1 cellular context compared by ENCODE assay signal in the genomic region with DNA sequence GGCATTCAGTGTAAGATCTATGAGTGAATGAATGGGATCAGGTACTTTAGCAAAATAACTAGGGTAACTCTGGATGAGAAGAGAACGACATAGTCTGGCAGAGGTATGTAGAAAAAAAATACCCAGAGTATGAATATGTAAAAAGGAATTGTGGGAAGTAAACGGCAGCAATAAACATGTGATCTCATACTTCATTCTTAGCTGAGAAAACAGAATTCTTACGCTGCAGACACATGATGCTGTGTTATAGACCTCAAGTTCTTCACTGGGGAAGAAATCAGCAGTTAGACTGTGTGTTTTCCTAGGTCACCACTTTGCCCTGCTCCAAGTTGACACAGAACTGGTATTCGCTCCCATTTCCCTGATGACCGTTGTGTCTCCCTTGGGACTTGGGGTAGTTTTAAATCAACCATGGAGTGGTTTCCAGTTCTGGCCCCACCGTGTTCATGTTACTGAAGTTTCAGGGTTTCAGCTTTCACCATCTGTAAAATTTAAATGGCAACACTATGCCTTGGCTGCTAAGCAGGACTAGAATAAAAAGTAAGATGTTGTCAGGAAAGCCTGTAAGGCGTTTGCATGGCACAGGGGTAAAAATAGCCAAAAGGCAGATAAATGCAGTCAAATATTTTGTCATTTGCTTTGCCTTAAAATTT.
TF ChIP-seq lines count a peak whose summit lies in the region.

No MANE protein-coding gene starts in this region.

TF ChIP-seq in K562, 482 proteins besides CTCF, POLR2A, EP300 and RAD21:
- TF ChIP-seq, protein P1, sequence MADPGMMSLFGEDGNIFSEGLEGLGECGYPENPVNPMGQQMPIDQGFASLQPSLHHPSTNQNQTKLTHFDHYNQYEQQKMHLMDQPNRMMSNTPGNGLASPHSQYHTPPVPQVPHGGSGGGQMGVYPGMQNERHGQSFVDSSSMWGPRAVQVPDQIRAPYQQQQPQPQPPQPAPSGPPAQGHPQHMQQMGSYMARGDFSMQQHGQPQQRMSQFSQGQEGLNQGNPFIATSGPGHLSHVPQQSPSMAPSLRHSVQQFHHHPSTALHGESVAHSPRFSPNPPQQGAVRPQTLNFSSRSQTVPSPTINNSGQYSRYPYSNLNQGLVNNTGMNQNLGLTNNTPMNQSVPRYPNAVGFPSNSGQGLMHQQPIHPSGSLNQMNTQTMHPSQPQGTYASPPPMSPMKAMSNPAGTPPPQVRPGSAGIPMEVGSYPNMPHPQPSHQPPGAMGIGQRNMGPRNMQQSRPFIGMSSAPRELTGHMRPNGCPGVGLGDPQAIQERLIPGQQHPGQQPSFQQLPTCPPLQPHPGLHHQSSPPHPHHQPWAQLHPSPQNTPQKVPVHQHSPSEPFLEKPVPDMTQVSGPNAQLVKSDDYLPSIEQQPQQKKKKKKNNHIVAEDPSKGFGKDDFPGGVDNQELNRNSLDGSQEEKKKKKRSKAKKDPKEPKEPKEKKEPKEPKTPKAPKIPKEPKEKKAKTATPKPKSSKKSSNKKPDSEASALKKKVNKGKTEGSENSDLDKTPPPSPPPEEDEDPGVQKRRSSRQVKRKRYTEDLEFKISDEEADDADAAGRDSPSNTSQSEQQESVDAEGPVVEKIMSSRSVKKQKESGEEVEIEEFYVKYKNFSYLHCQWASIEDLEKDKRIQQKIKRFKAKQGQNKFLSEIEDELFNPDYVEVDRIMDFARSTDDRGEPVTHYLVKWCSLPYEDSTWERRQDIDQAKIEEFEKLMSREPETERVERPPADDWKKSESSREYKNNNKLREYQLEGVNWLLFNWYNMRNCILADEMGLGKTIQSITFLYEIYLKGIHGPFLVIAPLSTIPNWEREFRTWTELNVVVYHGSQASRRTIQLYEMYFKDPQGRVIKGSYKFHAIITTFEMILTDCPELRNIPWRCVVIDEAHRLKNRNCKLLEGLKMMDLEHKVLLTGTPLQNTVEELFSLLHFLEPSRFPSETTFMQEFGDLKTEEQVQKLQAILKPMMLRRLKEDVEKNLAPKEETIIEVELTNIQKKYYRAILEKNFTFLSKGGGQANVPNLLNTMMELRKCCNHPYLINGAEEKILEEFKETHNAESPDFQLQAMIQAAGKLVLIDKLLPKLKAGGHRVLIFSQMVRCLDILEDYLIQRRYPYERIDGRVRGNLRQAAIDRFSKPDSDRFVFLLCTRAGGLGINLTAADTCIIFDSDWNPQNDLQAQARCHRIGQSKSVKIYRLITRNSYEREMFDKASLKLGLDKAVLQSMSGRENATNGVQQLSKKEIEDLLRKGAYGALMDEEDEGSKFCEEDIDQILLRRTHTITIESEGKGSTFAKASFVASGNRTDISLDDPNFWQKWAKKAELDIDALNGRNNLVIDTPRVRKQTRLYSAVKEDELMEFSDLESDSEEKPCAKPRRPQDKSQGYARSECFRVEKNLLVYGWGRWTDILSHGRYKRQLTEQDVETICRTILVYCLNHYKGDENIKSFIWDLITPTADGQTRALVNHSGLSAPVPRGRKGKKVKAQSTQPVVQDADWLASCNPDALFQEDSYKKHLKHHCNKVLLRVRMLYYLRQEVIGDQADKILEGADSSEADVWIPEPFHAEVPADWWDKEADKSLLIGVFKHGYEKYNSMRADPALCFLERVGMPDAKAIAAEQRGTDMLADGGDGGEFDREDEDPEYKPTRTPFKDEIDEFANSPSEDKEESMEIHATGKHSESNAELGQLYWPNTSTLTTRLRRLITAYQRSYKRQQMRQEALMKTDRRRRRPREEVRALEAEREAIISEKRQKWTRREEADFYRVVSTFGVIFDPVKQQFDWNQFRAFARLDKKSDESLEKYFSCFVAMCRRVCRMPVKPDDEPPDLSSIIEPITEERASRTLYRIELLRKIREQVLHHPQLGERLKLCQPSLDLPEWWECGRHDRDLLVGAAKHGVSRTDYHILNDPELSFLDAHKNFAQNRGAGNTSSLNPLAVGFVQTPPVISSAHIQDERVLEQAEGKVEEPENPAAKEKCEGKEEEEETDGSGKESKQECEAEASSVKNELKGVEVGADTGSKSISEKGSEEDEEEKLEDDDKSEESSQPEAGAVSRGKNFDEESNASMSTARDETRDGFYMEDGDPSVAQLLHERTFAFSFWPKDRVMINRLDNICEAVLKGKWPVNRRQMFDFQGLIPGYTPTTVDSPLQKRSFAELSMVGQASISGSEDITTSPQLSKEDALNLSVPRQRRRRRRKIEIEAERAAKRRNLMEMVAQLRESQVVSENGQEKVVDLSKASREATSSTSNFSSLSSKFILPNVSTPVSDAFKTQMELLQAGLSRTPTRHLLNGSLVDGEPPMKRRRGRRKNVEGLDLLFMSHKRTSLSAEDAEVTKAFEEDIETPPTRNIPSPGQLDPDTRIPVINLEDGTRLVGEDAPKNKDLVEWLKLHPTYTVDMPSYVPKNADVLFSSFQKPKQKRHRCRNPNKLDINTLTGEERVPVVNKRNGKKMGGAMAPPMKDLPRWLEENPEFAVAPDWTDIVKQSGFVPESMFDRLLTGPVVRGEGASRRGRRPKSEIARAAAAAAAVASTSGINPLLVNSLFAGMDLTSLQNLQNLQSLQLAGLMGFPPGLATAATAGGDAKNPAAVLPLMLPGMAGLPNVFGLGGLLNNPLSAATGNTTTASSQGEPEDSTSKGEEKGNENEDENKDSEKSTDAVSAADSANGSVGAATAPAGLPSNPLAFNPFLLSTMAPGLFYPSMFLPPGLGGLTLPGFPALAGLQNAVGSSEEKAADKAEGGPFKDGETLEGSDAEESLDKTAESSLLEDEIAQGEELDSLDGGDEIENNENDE (IDR thresholded peaks at IDR 0.05; ENCODE audit: low read depth, low read length) = no peak
- TF ChIP-seq, protein P2, sequence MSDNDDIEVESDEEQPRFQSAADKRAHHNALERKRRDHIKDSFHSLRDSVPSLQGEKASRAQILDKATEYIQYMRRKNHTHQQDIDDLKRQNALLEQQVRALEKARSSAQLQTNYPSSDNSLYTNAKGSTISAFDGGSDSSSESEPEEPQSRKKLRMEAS (CRISPR knock-in tag; IDR thresholded peaks at IDR 0.05) = no peak
- TF ChIP-seq EZH2 (IDR thresholded peaks at IDR 0.05; ENCODE audit: borderline replicate concordance, low read depth, low read length) (no peak), ZNF175 (CRISPR knock-in tag; IDR thresholded peaks at IDR 0.05; ENCODE audit: low read depth) (no peak), TFAM (CRISPR knock-in tag; conservative IDR thresholded peaks at IDR 0.05) (no peak), SRF (CRISPR knock-in tag; IDR thresholded peaks at IDR 0.05) (no peak), ZNF23 (CRISPR knock-in tag; IDR thresholded peaks at IDR 0.05) (no peak), ZNF445 (CRISPR knock-in tag; IDR thresholded peaks at IDR 0.05; ENCODE audit: low read depth) (no peak), SUPT5H (IDR thresholded peaks at IDR 0.05) (no peak), ZKSCAN8 (CRISPR knock-in tag; IDR thresholded peaks at IDR 0.05) (no peak)
- TF ChIP-seq, protein P3, sequence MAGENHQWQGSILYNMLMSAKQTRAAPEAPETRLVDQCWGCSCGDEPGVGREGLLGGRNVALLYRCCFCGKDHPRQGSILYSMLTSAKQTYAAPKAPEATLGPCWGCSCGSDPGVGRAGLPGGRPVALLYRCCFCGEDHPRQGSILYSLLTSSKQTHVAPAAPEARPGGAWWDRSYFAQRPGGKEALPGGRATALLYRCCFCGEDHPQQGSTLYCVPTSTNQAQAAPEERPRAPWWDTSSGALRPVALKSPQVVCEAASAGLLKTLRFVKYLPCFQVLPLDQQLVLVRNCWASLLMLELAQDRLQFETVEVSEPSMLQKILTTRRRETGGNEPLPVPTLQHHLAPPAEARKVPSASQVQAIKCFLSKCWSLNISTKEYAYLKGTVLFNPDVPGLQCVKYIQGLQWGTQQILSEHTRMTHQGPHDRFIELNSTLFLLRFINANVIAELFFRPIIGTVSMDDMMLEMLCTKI (IDR thresholded peaks at IDR 0.05; ENCODE audit: partially characterized antibody) = no peak
- TF ChIP-seq, protein P4, sequence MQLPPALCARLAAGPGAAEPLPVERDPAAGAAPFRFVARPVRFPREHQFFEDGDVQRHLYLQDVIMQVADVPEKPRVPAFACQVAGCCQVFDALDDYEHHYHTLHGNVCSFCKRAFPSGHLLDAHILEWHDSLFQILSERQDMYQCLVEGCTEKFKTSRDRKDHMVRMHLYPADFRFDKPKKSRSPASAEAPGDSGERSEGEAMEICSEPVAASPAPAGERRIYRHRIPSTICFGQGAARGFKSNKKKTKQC (CRISPR knock-in tag; IDR thresholded peaks at IDR 0.05) = no peak
- TF ChIP-seq, protein P5, sequence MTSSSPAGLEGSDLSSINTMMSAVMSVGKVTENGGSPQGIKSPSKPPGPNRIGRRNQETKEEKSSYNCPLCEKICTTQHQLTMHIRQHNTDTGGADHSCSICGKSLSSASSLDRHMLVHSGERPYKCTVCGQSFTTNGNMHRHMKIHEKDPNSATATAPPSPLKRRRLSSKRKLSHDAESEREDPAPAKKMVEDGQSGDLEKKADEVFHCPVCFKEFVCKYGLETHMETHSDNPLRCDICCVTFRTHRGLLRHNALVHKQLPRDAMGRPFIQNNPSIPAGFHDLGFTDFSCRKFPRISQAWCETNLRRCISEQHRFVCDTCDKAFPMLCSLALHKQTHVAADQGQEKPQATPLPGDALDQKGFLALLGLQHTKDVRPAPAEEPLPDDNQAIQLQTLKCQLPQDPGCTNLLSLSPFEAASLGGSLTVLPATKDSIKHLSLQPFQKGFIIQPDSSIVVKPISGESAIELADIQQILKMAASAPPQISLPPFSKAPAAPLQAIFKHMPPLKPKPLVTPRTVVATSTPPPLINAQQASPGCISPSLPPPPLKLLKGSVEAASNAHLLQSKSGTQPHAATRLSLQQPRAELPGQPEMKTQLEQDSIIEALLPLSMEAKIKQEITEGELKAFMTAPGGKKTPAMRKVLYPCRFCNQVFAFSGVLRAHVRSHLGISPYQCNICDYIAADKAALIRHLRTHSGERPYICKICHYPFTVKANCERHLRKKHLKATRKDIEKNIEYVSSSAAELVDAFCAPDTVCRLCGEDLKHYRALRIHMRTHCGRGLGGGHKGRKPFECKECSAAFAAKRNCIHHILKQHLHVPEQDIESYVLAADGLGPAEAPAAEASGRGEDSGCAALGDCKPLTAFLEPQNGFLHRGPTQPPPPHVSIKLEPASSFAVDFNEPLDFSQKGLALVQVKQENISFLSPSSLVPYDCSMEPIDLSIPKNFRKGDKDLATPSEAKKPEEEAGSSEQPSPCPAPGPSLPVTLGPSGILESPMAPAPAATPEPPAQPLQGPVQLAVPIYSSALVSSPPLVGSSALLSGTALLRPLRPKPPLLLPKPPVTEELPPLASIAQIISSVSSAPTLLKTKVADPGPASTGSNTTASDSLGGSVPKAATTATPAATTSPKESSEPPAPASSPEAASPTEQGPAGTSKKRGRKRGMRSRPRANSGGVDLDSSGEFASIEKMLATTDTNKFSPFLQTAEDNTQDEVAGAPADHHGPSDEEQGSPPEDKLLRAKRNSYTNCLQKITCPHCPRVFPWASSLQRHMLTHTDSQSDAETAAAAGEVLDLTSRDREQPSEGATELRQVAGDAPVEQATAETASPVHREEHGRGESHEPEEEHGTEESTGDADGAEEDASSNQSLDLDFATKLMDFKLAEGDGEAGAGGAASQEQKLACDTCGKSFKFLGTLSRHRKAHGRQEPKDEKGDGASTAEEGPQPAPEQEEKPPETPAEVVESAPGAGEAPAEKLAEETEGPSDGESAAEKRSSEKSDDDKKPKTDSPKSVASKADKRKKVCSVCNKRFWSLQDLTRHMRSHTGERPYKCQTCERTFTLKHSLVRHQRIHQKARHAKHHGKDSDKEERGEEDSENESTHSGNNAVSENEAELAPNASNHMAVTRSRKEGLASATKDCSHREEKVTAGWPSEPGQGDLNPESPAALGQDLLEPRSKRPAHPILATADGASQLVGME (CRISPR knock-in tag; IDR thresholded peaks at IDR 0.05) = no peak
